ENCODE assay signal across 2 cellular contexts in genomic region chr7:33604015-33604414, GRCh38.
A peak's percentile ranks its signal among the peaks of the same experiment; 100 is the strongest.
TF ChIP-seq lines count a peak whose summit lies in the region.

No MANE protein-coding gene starts in this region.

TF ChIP-seq in IMR-90, 13 proteins besides CTCF, POLR2A, EP300 and RAD21:
- TF ChIP-seq MXI1 (IDR thresholded peaks at IDR 0.05; ENCODE audit: borderline replicate concordance, low read depth, low read length) (no peak), RCOR1 (IDR thresholded peaks at IDR 0.05; ENCODE audit: insufficient replicate concordance, low read length) (no peak), SMC3 (IDR thresholded peaks at IDR 0.05; ENCODE audit: low read depth, low read length) (no peak)
TF ChIP-seq in IMR-90: peak in this region for 0.

TF ChIP-seq in endothelial cell of umbilical vein, 7 proteins besides CTCF, POLR2A, EP300 and RAD21:
- no peak for TF ChIP-seq JUN (IDR thresholded peaks at IDR 0.05; ENCODE audit: borderline replicate concordance, insufficient read depth, insufficient read length, low read depth)
- TF ChIP-seq MYC (IDR thresholded peaks at IDR 0.05; ENCODE audit: low read depth, low read length), result no peak
- TF ChIP-seq EZH2 (IDR thresholded peaks at IDR 0.05; ENCODE audit: borderline replicate concordance, low read depth, low read length, severe bottlenecking), result no peak
- TF ChIP-seq FOS (IDR thresholded peaks at IDR 0.05; ENCODE audit: borderline replicate concordance, insufficient read depth, low read length), result peak; percentile 86
- TF ChIP-seq GATA2 (IDR thresholded peaks at IDR 0.05; ENCODE audit: insufficient read depth, insufficient read length, low read depth, low read length), result peak; percentile 96
- no peak for TF ChIP-seq MAX (IDR thresholded peaks at IDR 0.05; ENCODE audit: insufficient read depth, insufficient read length)
- TF ChIP-seq POLR2AphosphoS5 (IDR thresholded peaks at IDR 0.05; ENCODE audit: insufficient read depth, low read depth, low read length), result no peak
